In genomic region chr10:29569778-29570177, GRCh38 we compare ENCODE assay signal across 16 cellular contexts.
"Had no signal": no experiment of that assay in that cellular context is flagged by ENCODE, and none has a peak within 500 bp of the region (broad histone marks: within the 10 kb centered on the region; RNA-seq: fewer than 3 reads in every experiment).

No MANE protein-coding gene starts in this region.

- DNase-seq: activated CD4-positive, alpha-beta T cell treated with anti-CD3 and anti-CD28 coated beads, Interleukin-2, amount 10 ng/mL, durations not matched to agents 7 days and 5 days; activated CD8-positive, alpha-beta memory T cell treated with anti-CD3 and anti-CD28 coated beads, Interleukin-2, amount 50 U/mL, for 48 hours; activated naive CD8-positive, alpha-beta T cell treated with anti-CD3 and anti-CD28 coated beads, Interleukin-2, amount 10 ng/mL, durations not matched to agents 7 days and 5 days; activated T-cell treated with anti-CD3 and anti-CD28 coated beads, Interleukin-2, amount 50 U/mL, for 72 hours; brain microvascular endothelial cell; effector memory CD4-positive, alpha-beta T cell; hypothalamus; ovary; spleen; trophoblast cell had no signal

- H3K4me1 Mint-ChIP-seq: activated CD4-positive, alpha-beta T cell treated with anti-CD3 and anti-CD28 coated beads, Interleukin-2, amount 10 ng/mL, durations not matched to agents 7 days and 5 days; activated naive CD8-positive, alpha-beta T cell treated with anti-CD3 and anti-CD28 coated beads, Interleukin-2, amount 10 ng/mL, durations not matched to agents 7 days and 5 days had no signal

- H3K4me3 Mint-ChIP-seq: activated CD4-positive, alpha-beta T cell treated with anti-CD3 and anti-CD28 coated beads, Interleukin-2, amount 10 ng/mL, durations not matched to agents 7 days and 5 days; activated naive CD8-positive, alpha-beta T cell treated with anti-CD3 and anti-CD28 coated beads, Interleukin-2, amount 10 ng/mL, durations not matched to agents 7 days and 5 days; activated T-cell treated with anti-CD3 and anti-CD28 coated beads, Interleukin-2, amount 50 U/mL, for 72 hours; dendritic cell treated with granulocyte-macrophage colony-stimulating factor and Interleukin-4, amounts not matched to agents 40 ng/mL and 50 ng/mL, for 4 days; neural progenitor cell; stimulated activated naive CD8-positive, alpha-beta T cell treated with anti-CD3 and anti-CD28 coated beads, Interleukin-15, Interleukin-2, amounts not matched to agents 100 ng/mL and 50 ng/mL, for 24 hours had no signal

- H3K4me3 ChIP-seq: neural progenitor cell, ovary, spleen, suprapubic skin had no signal

- H3K9me3 ChIP-seq: ovary, spleen, suprapubic skin had no signal

- H3K9me3 Mint-ChIP-seq: activated CD4-positive, alpha-beta T cell treated with anti-CD3 and anti-CD28 coated beads, Interleukin-2, amount 10 ng/mL, durations not matched to agents 7 days and 5 days; activated naive CD8-positive, alpha-beta T cell treated with anti-CD3 and anti-CD28 coated beads, Interleukin-2, amount 10 ng/mL, durations not matched to agents 7 days and 5 days; activated T-cell treated with anti-CD3 and anti-CD28 coated beads, Interleukin-2, amount 50 U/mL, for 72 hours; dendritic cell treated with granulocyte-macrophage colony-stimulating factor and Interleukin-4, amounts not matched to agents 40 ng/mL and 50 ng/mL, for 4 days; neural progenitor cell; stimulated activated naive CD8-positive, alpha-beta T cell treated with anti-CD3 and anti-CD28 coated beads, Interleukin-15, Interleukin-2, amounts not matched to agents 100 ng/mL and 50 ng/mL, for 24 hours had no signal

- H3K36me3 Mint-ChIP-seq: activated naive CD8-positive, alpha-beta T cell treated with anti-CD3 and anti-CD28 coated beads, Interleukin-2, amount 10 ng/mL, durations not matched to agents 7 days and 5 days; neural progenitor cell had no signal

- H3K36me3 ChIP-seq: brain microvascular endothelial cell, neural progenitor cell, ovary, spleen, suprapubic skin had no signal

- H3K27ac Mint-ChIP-seq: activated CD4-positive, alpha-beta T cell treated with anti-CD3 and anti-CD28 coated beads, Interleukin-2, amount 10 ng/mL, durations not matched to agents 7 days and 5 days; activated naive CD8-positive, alpha-beta T cell treated with anti-CD3 and anti-CD28 coated beads, Interleukin-2, amount 10 ng/mL, durations not matched to agents 7 days and 5 days; activated T-cell treated with anti-CD3 and anti-CD28 coated beads, Interleukin-2, amount 50 U/mL, for 72 hours; dendritic cell treated with granulocyte-macrophage colony-stimulating factor and Interleukin-4, amounts not matched to agents 40 ng/mL and 50 ng/mL, for 4 days; neural progenitor cell; stimulated activated naive CD8-positive, alpha-beta T cell treated with anti-CD3 and anti-CD28 coated beads, Interleukin-15, Interleukin-2, amounts not matched to agents 100 ng/mL and 50 ng/mL, for 24 hours had no signal

- H3K4me2 ChIP-seq: neural progenitor cell had no signal

- ATAC-seq: activated T-cell treated with anti-CD3 and anti-CD28 coated beads, Interleukin-2, amount 50 U/mL, for 72 hours; sciatic nerve had no signal

- H3K27ac ChIP-seq: brain microvascular endothelial cell, epithelial cell of prostate, neural progenitor cell, ovary, spleen, suprapubic skin had no signal

- H3K9ac ChIP-seq: neural progenitor cell had no signal

- H3K27me3 ChIP-seq: brain microvascular endothelial cell, neural progenitor cell, ovary, spleen, suprapubic skin had no signal

- H2AFZ ChIP-seq: neural progenitor cell had no signal

- H3K27me3 Mint-ChIP-seq: activated CD4-positive, alpha-beta T cell treated with anti-CD3 and anti-CD28 coated beads, Interleukin-2, amount 10 ng/mL, durations not matched to agents 7 days and 5 days; activated naive CD8-positive, alpha-beta T cell treated with anti-CD3 and anti-CD28 coated beads, Interleukin-2, amount 10 ng/mL, durations not matched to agents 7 days and 5 days; dendritic cell treated with granulocyte-macrophage colony-stimulating factor and Interleukin-4, amounts not matched to agents 40 ng/mL and 50 ng/mL, for 4 days; stimulated activated naive CD8-positive, alpha-beta T cell treated with anti-CD3 and anti-CD28 coated beads, Interleukin-15, Interleukin-2, amounts not matched to agents 100 ng/mL and 50 ng/mL, for 24 hours had no signal
